ENCODE assay signal across 1 cellular context in genomic region chr20:46694484-46694883, GRCh38.
TF ChIP-seq lines count a peak whose summit lies in the region.

No MANE protein-coding gene starts in this region.

TF ChIP-seq in GM12878, 131 proteins besides CTCF, POLR2A, EP300 and RAD21:
- TF ChIP-seq YBX1 (IDR thresholded peaks at IDR 0.05), result no peak
- no peak for TF ChIP-seq EED (IDR thresholded peaks at IDR 0.05; ENCODE audit: low read depth)
- TF ChIP-seq, protein P1, sequence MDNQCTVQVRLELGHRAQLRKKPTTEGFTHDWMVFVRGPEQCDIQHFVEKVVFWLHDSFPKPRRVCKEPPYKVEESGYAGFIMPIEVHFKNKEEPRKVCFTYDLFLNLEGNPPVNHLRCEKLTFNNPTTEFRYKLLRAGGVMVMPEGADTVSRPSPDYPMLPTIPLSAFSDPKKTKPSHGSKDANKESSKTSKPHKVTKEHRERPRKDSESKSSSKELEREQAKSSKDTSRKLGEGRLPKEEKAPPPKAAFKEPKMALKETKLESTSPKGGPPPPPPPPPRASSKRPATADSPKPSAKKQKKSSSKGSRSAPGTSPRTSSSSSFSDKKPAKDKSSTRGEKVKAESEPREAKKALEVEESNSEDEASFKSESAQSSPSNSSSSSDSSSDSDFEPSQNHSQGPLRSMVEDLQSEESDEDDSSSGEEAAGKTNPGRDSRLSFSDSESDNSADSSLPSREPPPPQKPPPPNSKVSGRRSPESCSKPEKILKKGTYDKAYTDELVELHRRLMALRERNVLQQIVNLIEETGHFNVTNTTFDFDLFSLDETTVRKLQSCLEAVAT (IDR thresholded peaks at IDR 0.05), result no peak
- TF ChIP-seq STAT3 (IDR thresholded peaks at IDR 0.05; ENCODE audit: low read depth, low read length), result no peak
- TF ChIP-seq NR2C1 (IDR thresholded peaks at IDR 0.05), result no peak
- no peak for TF ChIP-seq EZH2 (IDR thresholded peaks at IDR 0.05; ENCODE audit: borderline replicate concordance, control insufficient read depth, low read depth, low read length)
- no peak for TF ChIP-seq RCOR1 (conservative IDR thresholded peaks at IDR 0.05; ENCODE audit: low read depth, low read length)
- TF ChIP-seq ZBTB4 (CRISPR knock-in tag; IDR thresholded peaks at IDR 0.05), result no peak
- TF ChIP-seq, protein P2, sequence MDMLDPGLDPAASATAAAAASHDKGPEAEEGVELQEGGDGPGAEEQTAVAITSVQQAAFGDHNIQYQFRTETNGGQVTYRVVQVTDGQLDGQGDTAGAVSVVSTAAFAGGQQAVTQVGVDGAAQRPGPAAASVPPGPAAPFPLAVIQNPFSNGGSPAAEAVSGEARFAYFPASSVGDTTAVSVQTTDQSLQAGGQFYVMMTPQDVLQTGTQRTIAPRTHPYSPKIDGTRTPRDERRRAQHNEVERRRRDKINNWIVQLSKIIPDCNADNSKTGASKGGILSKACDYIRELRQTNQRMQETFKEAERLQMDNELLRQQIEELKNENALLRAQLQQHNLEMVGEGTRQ (IDR thresholded peaks at IDR 0.05; ENCODE audit: borderline replicate concordance, low read depth, low read length), result peak; percentile 39; the same call in 1 of the 2 replicates
- TF ChIP-seq RAD51 (IDR thresholded peaks at IDR 0.05), result 0 out of 2 replicates have a peak, but pooled peaks have one; percentile 18
- TF ChIP-seq MTA2 (IDR thresholded peaks at IDR 0.05; ENCODE audit: low read depth), result no peak
- no peak for TF ChIP-seq ASH2L (IDR thresholded peaks at IDR 0.05; ENCODE audit: borderline replicate concordance, low read depth)
- TF ChIP-seq, protein P3, sequence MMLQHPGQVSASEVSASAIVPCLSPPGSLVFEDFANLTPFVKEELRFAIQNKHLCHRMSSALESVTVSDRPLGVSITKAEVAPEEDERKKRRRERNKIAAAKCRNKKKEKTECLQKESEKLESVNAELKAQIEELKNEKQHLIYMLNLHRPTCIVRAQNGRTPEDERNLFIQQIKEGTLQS (IDR thresholded peaks at IDR 0.05; ENCODE audit: borderline replicate concordance, extremely low read depth, low read depth, low read length), result peak; percentile 62; the same call in 1 of the 2 replicates
- TF ChIP-seq, protein P4, sequence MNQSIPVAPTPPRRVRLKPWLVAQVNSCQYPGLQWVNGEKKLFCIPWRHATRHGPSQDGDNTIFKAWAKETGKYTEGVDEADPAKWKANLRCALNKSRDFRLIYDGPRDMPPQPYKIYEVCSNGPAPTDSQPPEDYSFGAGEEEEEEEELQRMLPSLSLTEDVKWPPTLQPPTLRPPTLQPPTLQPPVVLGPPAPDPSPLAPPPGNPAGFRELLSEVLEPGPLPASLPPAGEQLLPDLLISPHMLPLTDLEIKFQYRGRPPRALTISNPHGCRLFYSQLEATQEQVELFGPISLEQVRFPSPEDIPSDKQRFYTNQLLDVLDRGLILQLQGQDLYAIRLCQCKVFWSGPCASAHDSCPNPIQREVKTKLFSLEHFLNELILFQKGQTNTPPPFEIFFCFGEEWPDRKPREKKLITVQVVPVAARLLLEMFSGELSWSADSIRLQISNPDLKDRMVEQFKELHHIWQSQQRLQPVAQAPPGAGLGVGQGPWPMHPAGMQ (IDR thresholded peaks at IDR 0.05; ENCODE audit: borderline replicate concordance), result no peak
- TF ChIP-seq NFXL1 (IDR thresholded peaks at IDR 0.05; ENCODE audit: borderline replicate concordance), result no peak
- TF ChIP-seq RBBP5 (conservative IDR thresholded peaks at IDR 0.05), result no peak
- no peak for TF ChIP-seq BCL3 (IDR thresholded peaks at IDR 0.05; ENCODE audit: borderline replicate concordance, insufficient read depth, low read depth, low read length, poor library complexity, severe bottlenecking)
- no peak for TF ChIP-seq SREBF2 (IDR thresholded peaks at IDR 0.05; ENCODE audit: low read length)
- 0 out of 2 replicates have a peak, but pooled peaks have one; percentile 35 for TF ChIP-seq HCFC1 (IDR thresholded peaks at IDR 0.05; ENCODE audit: low read length)
- no peak for TF ChIP-seq ETV6 (conservative IDR thresholded peaks at IDR 0.05 in 1 of 2, IDR thresholded peaks at IDR 0.05 in 1 of 2; ENCODE audit: borderline replicate concordance in 1 of 2, low read depth in 1 of 2)
- TF ChIP-seq FOS (IDR thresholded peaks at IDR 0.05; ENCODE audit: borderline replicate concordance, extremely low read depth, insufficient read length), result peak; percentile 13
- TF ChIP-seq ZBTB40 (IDR thresholded peaks at IDR 0.05; ENCODE audit: borderline replicate concordance), result no peak
- no peak for TF ChIP-seq CHD4 (IDR thresholded peaks at IDR 0.05)
- TF ChIP-seq GATAD2B (conservative IDR thresholded peaks at IDR 0.05; ENCODE audit: low read depth), result no peak
- TF ChIP-seq NR2C2 (IDR thresholded peaks at IDR 0.05; ENCODE audit: borderline replicate concordance, control insufficient read depth, insufficient read length, low read depth), result no peak
- no peak for TF ChIP-seq SRF (IDR thresholded peaks at IDR 0.05; ENCODE audit: low read depth in 2 of 2, low read length in 2 of 2)
- TF ChIP-seq JUNB (IDR thresholded peaks at IDR 0.05), result no peak
- no peak for TF ChIP-seq EGR1 (IDR thresholded peaks at IDR 0.05; ENCODE audit: borderline replicate concordance in 1 of 2, low read depth in 2 of 2, low read length in 2 of 2)
- TF ChIP-seq USF1 (IDR thresholded peaks at IDR 0.05; ENCODE audit: borderline replicate concordance, extremely low read length, insufficient read depth, low read depth, low read length), result peak; percentile 59
- peak; percentile 66 for TF ChIP-seq SIX5 (IDR thresholded peaks at IDR 0.05; ENCODE audit: low read depth, low read length, severe bottlenecking)
- TF ChIP-seq TARDBP (IDR thresholded peaks at IDR 0.05; ENCODE audit: borderline replicate concordance), result no peak
- no peak for TF ChIP-seq BRCA1 (IDR thresholded peaks at IDR 0.05; ENCODE audit: low read depth, low read length)
- TF ChIP-seq HDAC6 (IDR thresholded peaks at IDR 0.05; ENCODE audit: unreplicated experiment), result no peak
- peak; percentile 55 for TF ChIP-seq NFYA (IDR thresholded peaks at IDR 0.05; ENCODE audit: borderline replicate concordance, low read depth, low read length)
- no peak for TF ChIP-seq HDGF (IDR thresholded peaks at IDR 0.05)
- TF ChIP-seq MEF2B (IDR thresholded peaks at IDR 0.05; ENCODE audit: partially characterized antibody, poor library complexity, severe bottlenecking), result no peak
- no peak for TF ChIP-seq FOXM1 (IDR thresholded peaks at IDR 0.05; ENCODE audit: low read depth, low read length)
- no peak for TF ChIP-seq CHD1 (IDR thresholded peaks at IDR 0.05; ENCODE audit: low read depth, low read length)
- no peak for TF ChIP-seq FOXK2 (IDR thresholded peaks at IDR 0.05)
- no peak for TF ChIP-seq CHD2 (IDR thresholded peaks at IDR 0.05; ENCODE audit: borderline replicate concordance, low read depth, low read length)
- TF ChIP-seq RELA (IDR thresholded peaks at IDR 0.05; ENCODE audit: borderline replicate concordance, partially characterized antibody), result no peak
- TF ChIP-seq ZNF384 (IDR thresholded peaks at IDR 0.05; ENCODE audit: borderline replicate concordance, low read depth, low read length), result no peak
